1 cellular context compared by ENCODE assay signal in the genomic region with DNA sequence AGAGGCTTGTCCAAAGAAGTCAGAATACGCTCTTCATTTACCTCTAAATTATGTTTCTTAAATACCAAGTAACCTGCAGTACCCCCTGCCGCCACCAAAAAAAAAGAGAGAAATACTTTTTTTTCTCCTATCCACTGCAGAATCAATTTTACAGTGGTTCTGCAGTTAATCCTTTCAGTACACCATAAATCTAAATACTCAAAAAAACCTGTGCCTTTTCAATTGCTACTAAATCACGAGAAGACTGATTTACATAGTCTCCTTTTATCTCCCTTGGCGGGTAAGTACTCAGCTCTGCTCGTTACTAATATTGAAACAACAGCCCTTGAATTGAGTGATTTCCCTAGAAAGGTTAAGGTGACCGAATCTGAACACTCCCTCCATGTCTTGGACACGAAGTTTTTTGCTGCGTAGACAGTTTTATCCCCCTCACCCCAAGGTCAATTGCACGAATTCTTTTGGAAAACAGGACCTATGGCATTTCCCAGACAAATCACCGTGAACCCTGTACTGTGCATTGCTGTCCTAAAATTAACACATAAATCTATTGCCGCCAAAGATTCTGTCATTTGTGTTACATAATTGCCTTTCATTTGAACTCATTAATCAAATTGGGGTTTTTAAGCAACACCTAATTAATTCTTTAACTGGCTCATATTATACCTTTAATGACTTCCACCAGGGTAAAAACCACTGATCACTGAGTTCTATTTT.
TF ChIP-seq lines count a peak whose summit lies in the region.

No MANE protein-coding gene starts in this region.

TF ChIP-seq in HepG2, 621 proteins besides CTCF, POLR2A, EP300 and RAD21 (continued from another document):
- TF ChIP-seq, protein P1, sequence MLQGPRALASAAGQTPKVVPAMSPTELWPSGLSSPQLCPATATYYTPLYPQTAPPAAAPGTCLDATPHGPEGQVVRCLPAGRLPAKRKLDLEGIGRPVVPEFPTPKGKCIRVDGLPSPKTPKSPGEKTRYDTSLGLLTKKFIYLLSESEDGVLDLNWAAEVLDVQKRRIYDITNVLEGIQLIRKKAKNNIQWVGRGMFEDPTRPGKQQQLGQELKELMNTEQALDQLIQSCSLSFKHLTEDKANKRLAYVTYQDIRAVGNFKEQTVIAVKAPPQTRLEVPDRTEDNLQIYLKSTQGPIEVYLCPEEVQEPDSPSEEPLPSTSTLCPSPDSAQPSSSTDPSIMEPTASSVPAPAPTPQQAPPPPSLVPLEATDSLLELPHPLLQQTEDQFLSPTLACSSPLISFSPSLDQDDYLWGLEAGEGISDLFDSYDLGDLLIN (CRISPR knock-in tag; IDR thresholded peaks at IDR 0.05; ENCODE audit: borderline replicate concordance), result no peak
- TF ChIP-seq ZNF572 (CRISPR knock-in tag; IDR thresholded peaks at IDR 0.05), result no peak
- no peak for TF ChIP-seq PAF1 (CRISPR knock-in tag; IDR thresholded peaks at IDR 0.05)
- TF ChIP-seq, protein P2, sequence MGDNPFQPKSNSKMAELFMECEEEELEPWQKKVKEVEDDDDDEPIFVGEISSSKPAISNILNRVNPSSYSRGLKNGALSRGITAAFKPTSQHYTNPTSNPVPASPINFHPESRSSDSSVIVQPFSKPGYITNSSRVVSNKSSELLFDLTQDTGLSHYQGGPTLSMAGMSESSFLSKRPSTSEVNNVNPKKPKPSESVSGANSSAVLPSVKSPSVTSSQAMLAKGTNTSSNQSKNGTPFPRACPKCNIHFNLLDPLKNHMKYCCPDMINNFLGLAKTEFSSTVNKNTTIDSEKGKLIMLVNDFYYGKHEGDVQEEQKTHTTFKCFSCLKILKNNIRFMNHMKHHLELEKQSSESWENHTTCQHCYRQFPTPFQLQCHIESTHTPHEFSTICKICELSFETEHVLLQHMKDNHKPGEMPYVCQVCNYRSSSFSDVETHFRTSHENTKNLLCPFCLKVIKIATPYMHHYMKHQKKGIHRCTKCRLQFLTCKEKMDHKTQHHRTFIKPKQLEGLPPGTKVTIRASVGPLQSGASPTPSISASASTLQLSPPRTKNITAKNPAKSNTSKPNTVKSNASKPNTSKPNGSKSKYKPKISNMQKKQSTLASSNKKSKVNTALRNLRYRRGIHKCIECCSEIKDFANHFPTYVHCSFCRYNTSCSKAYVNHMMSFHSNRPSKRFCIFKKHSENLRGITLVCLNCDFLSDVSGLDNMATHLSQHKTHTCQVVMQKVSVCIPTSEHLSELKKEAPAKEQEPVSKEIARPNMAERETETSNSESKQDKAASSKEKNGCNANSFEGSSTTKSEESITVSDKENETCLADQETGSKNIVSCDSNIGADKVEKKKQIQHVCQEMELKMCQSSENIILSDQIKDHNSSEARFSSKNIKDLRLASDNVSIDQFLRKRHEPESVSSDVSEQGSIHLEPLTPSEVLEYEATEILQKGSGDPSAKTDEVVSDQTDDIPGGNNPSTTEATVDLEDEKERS (CRISPR knock-in tag; IDR thresholded peaks at IDR 0.05), result no peak
- peak; percentile 94 for TF ChIP-seq MAFF (IDR thresholded peaks at IDR 0.05; ENCODE audit: low read depth, low read length)
- peak; percentile 93 to 96 for TF ChIP-seq MAFK (conservative IDR thresholded peaks at IDR 0.05 in 1 of 2, IDR thresholded peaks at IDR 0.05 in 1 of 2; ENCODE audit: low read length in 2 of 2)
- no peak for TF ChIP-seq RXRB (CRISPR knock-in tag; IDR thresholded peaks at IDR 0.05; ENCODE audit: borderline replicate concordance)
TF ChIP-seq in HepG2: peak in this region for 2.
